9 cellular contexts compared by ENCODE assay signal in the genomic region with DNA sequence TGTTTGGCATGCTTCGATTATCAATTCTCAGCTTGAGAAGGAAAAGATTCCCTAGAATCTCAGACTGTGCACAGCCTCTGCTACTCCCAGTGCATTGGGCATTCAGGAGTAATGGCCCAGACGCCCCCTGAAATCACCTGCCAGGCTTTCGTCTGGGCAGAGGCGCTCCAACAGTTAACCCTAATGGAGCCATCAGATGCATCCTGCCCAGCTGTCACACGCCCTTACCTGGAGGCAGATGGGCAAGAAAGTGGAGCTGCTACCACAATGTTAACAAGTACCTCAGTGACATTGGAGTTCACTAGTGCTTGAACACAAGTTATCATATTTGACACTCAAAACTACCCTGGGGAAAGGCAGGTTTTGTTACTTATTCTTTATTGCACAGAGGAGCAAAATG. TPM values are rescaled to one million over a fixed set of nuclear protein-coding genes. Genes with fewer than 3 reads are reported as not detected.
DNase-seq lines count a peak whose midpoint lies in the region; ATAC-seq and TF ChIP-seq lines count a peak whose summit lies in the region.
"Had no signal": no experiment of that assay in that cellular context is flagged by ENCODE, and none has a peak within 500 bp of the region (broad histone marks: within the 10 kb centered on the region; RNA-seq: fewer than 3 reads in every experiment).

No MANE protein-coding gene starts in this region.

- intact Hi-C loops in activated CD4-positive, alpha-beta memory T cell treated with anti-CD3 and anti-CD28 coated beads for 36 hours (cut with micrococcal nuclease): loop anchor here (2.0 to 10.0 kb wide), 2 partner anchors 67 to 193 kb away; a partner anchor contains a TSS

- H3K36me3 ChIP-seq in BE2C (no peaks in the 10 kb centered on the region), HAP-1 (replicated peaks) (peaks cover 4% of the 10 kb centered on the region), iPS-15b (ENCODE audit: control insufficient read depth, insufficient read depth, low read length) (no peaks in the 10 kb centered on the region), stomach smooth muscle (ENCODE audit: control insufficient read depth in 2 of 2, insufficient read depth in 2 of 2, low read length in 2 of 2) (no peaks in the 10 kb centered on the region)

- DNase-seq in BE2C (peak; percentile 14), HAP-1 (ENCODE audit: low spot score in 2 of 2) (peak; percentile 56 to 57), middle frontal gyrus (ENCODE audit: extremely low spot score, low spot score) (no peak), omental fat pad (ENCODE audit: low spot score) (no peak)
- DNase-seq in activated CD4-positive, alpha-beta memory T cell treated with anti-CD3 and anti-CD28 coated beads for 36 hours: no peak

- POLR2A ChIA-PET in activated CD4-positive, alpha-beta memory T cell treated with anti-CD3 and anti-CD28 coated beads for 36 hours (lab: Charles Lee): interaction anchor here (1.5 kb wide), 1 partner anchor 44 kb away, joined by 4 read pairs; no protein-coding TSS in a partner anchor

- H3K27me3 ChIP-seq in BE2C: no peaks in the 10 kb centered on the region
- no peaks in the 10 kb centered on the region for H3K27me3 ChIP-seq in HAP-1 (ENCODE audit: low read depth)
- no peaks in the 10 kb centered on the region for H3K27me3 ChIP-seq in iPS-15b (ENCODE audit: control insufficient read depth, insufficient read depth, low read length)
- H3K27me3 ChIP-seq in stomach smooth muscle (ENCODE audit: control insufficient read depth in 1 of 2, insufficient read depth in 2 of 2, low read length in 2 of 2): no peaks in the 10 kb centered on the region

- CTCF ChIA-PET in activated CD4-positive, alpha-beta memory T cell treated with anti-CD3 and anti-CD28 coated beads for 36 hours (lab: Charles Lee): interaction anchor here (1.3 to 1.5 kb wide), 2 partner anchors 15 to 66 kb away, joined by 3 read pairs; no protein-coding TSS in a partner anchor

- peaks cover 3% of the 10 kb centered on the region for H3K4me1 ChIP-seq in BE2C
- peaks cover 40% of the 10 kb centered on the region for H3K4me1 ChIP-seq in HAP-1
- H3K4me1 ChIP-seq in iPS-15b (ENCODE audit: control insufficient read depth, insufficient read depth, low read length): peaks cover 11% of the 10 kb centered on the region
- peaks cover 14% of the 10 kb centered on the region for H3K4me1 ChIP-seq in stomach smooth muscle (ENCODE audit: control insufficient read depth, insufficient read depth, low read length)

- peaks cover 22% of the 10 kb centered on the region for H3K27me3 Mint-ChIP-seq in activated CD4-positive, alpha-beta memory T cell treated with anti-CD3 and anti-CD28 coated beads for 36 hours

- no peak overlapping the region for H3K9ac ChIP-seq in iPS-15b (ENCODE audit: low read depth, low read length)
- peak overlapping the region; percentile 84 to 99 for H3K9ac ChIP-seq in stomach smooth muscle (ENCODE audit: low read length in 2 of 2)

- H3K36me3 Mint-ChIP-seq in activated CD4-positive, alpha-beta memory T cell treated with anti-CD3 and anti-CD28 coated beads for 36 hours: no peaks in the 10 kb centered on the region

- H3K4me3 Mint-ChIP-seq in activated CD4-positive, alpha-beta memory T cell treated with anti-CD3 and anti-CD28 coated beads for 36 hours: peak overlapping the region; percentile 83

- ATAC-seq in omental fat pad (ENCODE audit: low FRiP score) (no peak), GM21717 (IDR thresholded peaks at IDR 0.05; ENCODE audit: unreplicated experiment) (no peak)

- TF ChIP-seq CTCF in BE2C (IDR thresholded peaks at IDR 0.05; ENCODE audit: low read depth, low read length): no peak
- no peak for TF ChIP-seq CTCF in omental fat pad (IDR thresholded peaks at IDR 0.05)

- peaks cover 13% of the 10 kb centered on the region for H3K4me1 Mint-ChIP-seq in activated CD4-positive, alpha-beta memory T cell treated with anti-CD3 and anti-CD28 coated beads for 36 hours (ENCODE audit: low read depth)

- no peaks in the 10 kb centered on the region for H3K9me3 ChIP-seq in BE2C
- no peaks in the 10 kb centered on the region for H3K9me3 ChIP-seq in HAP-1
- H3K9me3 ChIP-seq in iPS-15b (ENCODE audit: control insufficient read depth, insufficient read depth, low read length): no peaks in the 10 kb centered on the region
- H3K9me3 ChIP-seq in stomach smooth muscle (ENCODE audit: control insufficient read depth in 2 of 2, low read length in 2 of 2): no peaks in the 10 kb centered on the region

- no peak overlapping the region for H3K27ac Mint-ChIP-seq in activated CD4-positive, alpha-beta memory T cell treated with anti-CD3 and anti-CD28 coated beads for 36 hours

- in situ Hi-C loops in HAP-1 (cut with MboI; ENCODE audit: low sequenced_read_pairs): no loop called here

- H3K4me3 ChIP-seq in BE2C (ENCODE audit: low read depth, low read length): peak overlapping the region; percentile 91
- H3K4me3 ChIP-seq in HAP-1: peak overlapping the region; percentile 89
- H3K4me3 ChIP-seq in iPS-15b (ENCODE audit: low read depth, low read length): peak overlapping the region; percentile 92
- peak overlapping the region; percentile 85 to 96 for H3K4me3 ChIP-seq in stomach smooth muscle (ENCODE audit: low read length in 2 of 2)

- H3K27ac ChIP-seq in stomach smooth muscle (ENCODE audit: low read length): peak overlapping the region; percentile 94
- H3K27ac ChIP-seq: HL-60 had no signal

- no peaks in the 10 kb centered on the region for H3K9me3 Mint-ChIP-seq in activated CD4-positive, alpha-beta memory T cell treated with anti-CD3 and anti-CD28 coated beads for 36 hours

RNA-seq across cellular contexts. Expression of a gene that starts 1.0 kb away (rescaled TPM):
- 20.1 TPM for polyA plus RNA-seq in BE2C (2012; ENCODE audit: insufficient read depth, insufficient read length, low read depth)
- total RNA-seq in activated CD4-positive, alpha-beta memory T cell treated with anti-CD3 and anti-CD28 coated beads for 36 hours: 1 to 10 TPM; 2.5 to 2.6 TPM
- total RNA-seq in omental fat pad: 10 to 100 TPM; 15.1 to 25.9 (median 22.0) TPM

Comparison
In these comparisons a context has a peak if more than half of its experiments do, and no peak if none do; other contexts are left out.
1. DNase-seq: peak in BE2C (single experiment) and HAP-1 (2 of 2); none in activated CD4-positive, alpha-beta memory T cell treated with anti-CD3 and anti-CD28 coated beads for 36 hours (single experiment), middle frontal gyrus (single experiment) and omental fat pad (single experiment).
2. RNA of a gene that starts 1.0 kb away (total RNA-seq): 15.1 to 25.9 TPM in omental fat pad; 2.5 to 2.6 TPM in activated CD4-positive, alpha-beta memory T cell treated with anti-CD3 and anti-CD28 coated beads for 36 hours; every median in the first group is over 4 times any median in the second.
3. Peak in every context shown above with its lines, with median percentiles within 50 percentile points of each other: H3K4me3 ChIP-seq.